19 cellular contexts compared by ENCODE assay signal in genomic region chr1:201269900-201270410, GRCh38. TPM values are rescaled to one million over a fixed set of nuclear protein-coding genes. Genes with fewer than 3 reads are reported as not detected.
DNase-seq lines count a peak whose midpoint lies in the region; ATAC-seq, FAIRE-seq and TF ChIP-seq lines count a peak whose summit lies in the region.
"Had no signal": no experiment of that assay in that cellular context is flagged by ENCODE, and none has a peak within 500 bp of the region (broad histone marks: within the 10 kb centered on the region; RNA-seq: fewer than 3 reads in every experiment).

No MANE protein-coding gene starts in this region.

- no peaks in the 10 kb centered on the region for H3K27me3 Mint-ChIP-seq in MCF 10A (ENCODE audit: insufficient read depth, unreplicated experiment)
- peaks cover 12% of the 10 kb centered on the region for H3K27me3 Mint-ChIP-seq in astrocyte (ENCODE audit: low read depth, unreplicated experiment)
- H3K27me3 Mint-ChIP-seq in mesothelial cell of epicardium (ENCODE audit: low read depth), result peaks cover 28% of the 10 kb centered on the region

- CTCF ChIA-PET in MCF 10A (lab: Yijun Ruan, JAX), result interaction anchor here (0.6 to 22.1 kb wide), 8 partner anchors 9 to 114 kb away, joined by 3 to 474 read pairs (median 10); partner anchors contain the start of gene PKP1

- no peak overlapping the region for H3K9ac ChIP-seq in astrocyte (ENCODE audit: low read length)
- H3K9ac ChIP-seq: KMS-11 had no signal

- no peak for ATAC-seq in GM21381 (IDR thresholded peaks at IDR 0.05; ENCODE audit: unreplicated experiment)
- ATAC-seq: Panc1 had no signal

- H3K4me3 Mint-ChIP-seq in MCF 10A (ENCODE audit: unreplicated experiment) (no peak overlapping the region), astrocyte (ENCODE audit: unreplicated experiment) (no peak overlapping the region), mesothelial cell of epicardium (no peak overlapping the region)

- H3K27ac Mint-ChIP-seq in MCF 10A (ENCODE audit: low read depth, unreplicated experiment) (peak overlapping the region; percentile 89), astrocyte (ENCODE audit: unreplicated experiment) (peak overlapping the region; percentile 15), mesothelial cell of epicardium (no peak overlapping the region)

- H3K4me1 ChIP-seq in breast epithelium (no peaks in the 10 kb centered on the region), astrocyte (ENCODE audit: insufficient read depth, low read length) (peaks cover 40% of the 10 kb centered on the region), suprapubic skin (peaks cover 53% of the 10 kb centered on the region)

- H3K27me3 ChIP-seq in breast epithelium, result no peaks in the 10 kb centered on the region
- no peaks in the 10 kb centered on the region for H3K27me3 ChIP-seq in astrocyte (ENCODE audit: insufficient read depth, low read length)
- H3K27me3 ChIP-seq in suprapubic skin, result no peaks in the 10 kb centered on the region

- no peaks in the 10 kb centered on the region for H3K9me3 ChIP-seq in breast epithelium
- no peaks in the 10 kb centered on the region for H3K9me3 ChIP-seq in astrocyte (ENCODE audit: insufficient read depth, low read depth, low read length)
- no peaks in the 10 kb centered on the region for H3K9me3 ChIP-seq in suprapubic skin

- no peaks in the 10 kb centered on the region for H4K20me1 ChIP-seq in astrocyte (ENCODE audit: insufficient read depth, low read length)

- POLR2A ChIA-PET in MCF 10A (lab: Yijun Ruan, JAX), result interaction anchor here (1.2 to 46.7 kb wide), 5 partner anchors 10 to 85 kb away, joined by 3 to 3819 read pairs (median 5); partner anchors contain the start of gene PKP1

- intact Hi-C loops in MCF 10A (cut with micrococcal nuclease) (no loop called here), breast epithelium (cut with DNase I; ENCODE audit: low total_unique reads) (loop anchor here (2.0 kb wide), 1 partner anchor 71 kb away; no protein-coding TSS in a partner anchor)

- H3K4me1 Mint-ChIP-seq in MCF 10A (ENCODE audit: insufficient read depth, unreplicated experiment) (peaks cover 55% of the 10 kb centered on the region), astrocyte (ENCODE audit: low read depth, unreplicated experiment) (peaks cover 32% of the 10 kb centered on the region), mesothelial cell of epicardium (peaks cover 36% of the 10 kb centered on the region)

- no peak overlapping the region for H2AFZ ChIP-seq in astrocyte (ENCODE audit: low read depth, low read length)

- no peak for TF ChIP-seq EP300 in suprapubic skin (IDR thresholded peaks at IDR 0.05)

- H3K36me3 Mint-ChIP-seq in MCF 10A (ENCODE audit: insufficient read depth, unreplicated experiment) (peaks cover 6% of the 10 kb centered on the region), astrocyte (ENCODE audit: low read depth, unreplicated experiment) (no peaks in the 10 kb centered on the region), mesothelial cell of epicardium (no peaks in the 10 kb centered on the region)

- no peak for DNase-seq in MCF 10A (ENCODE audit: unreplicated experiment)
- DNase-seq in breast epithelium (ENCODE audit: low spot score in 2 of 2), result no peak
- DNase-seq in astrocyte (ENCODE audit: low read depth), result no peak
- peak; percentile 48 for DNase-seq in islet precursor cell
- DNase-seq in suprapubic skin (ENCODE audit: low spot score in 2 of 2), result peak in 1 of 2 donors; percentile 57
- DNase-seq in mesothelial cell of epicardium (ENCODE audit: low spot score in 2 of 2, unreplicated experiment in 2 of 2), result no peak
- DNase-seq in D341Med (ENCODE audit: low spot score), result no peak
- DNase-seq: DMS153, NCI-H1694 treated with DMSO at 0.1 percent for 48 hours, NCI-H2107, NCI-H2227 treated with DMSO at 0.1 percent for 48 hours, SHP77 had no signal

- H3K4me3 ChIP-seq in breast epithelium, result no peak overlapping the region
- H3K4me3 ChIP-seq in astrocyte (ENCODE audit: insufficient read depth, low read depth, low read length), result no peak overlapping the region
- H3K4me3 ChIP-seq in suprapubic skin, result no peak overlapping the region

- FAIRE-seq in astrocyte (lab: Jason Lieb, UNC), result no peak
- FAIRE-seq: GM12892, H54 had no signal

- TF ChIP-seq CTCF in MCF 10A (IDR thresholded peaks at IDR 0.05; ENCODE audit: unreplicated experiment) (no peak), breast epithelium (IDR thresholded peaks at IDR 0.05) (no peak), astrocyte (IDR thresholded peaks at IDR 0.05; ENCODE audit: insufficient read depth, low read depth, low read length) (no peak), suprapubic skin (IDR thresholded peaks at IDR 0.05) (no peak), mesothelial cell of epicardium (IDR thresholded peaks at IDR 0.05; ENCODE audit: unreplicated experiment) (no peak)

- no peak overlapping the region for H3K4me2 ChIP-seq in astrocyte (ENCODE audit: low read length)
- H3K4me2 ChIP-seq: KMS-11 had no signal

- TF ChIP-seq POLR2A in breast epithelium (IDR thresholded peaks at IDR 0.05) (no peak), suprapubic skin (IDR thresholded peaks at IDR 0.05) (no peak)

- H3K9me3 Mint-ChIP-seq in MCF 10A (ENCODE audit: unreplicated experiment) (no peaks in the 10 kb centered on the region), astrocyte (ENCODE audit: unreplicated experiment) (peaks cover 2% of the 10 kb centered on the region), mesothelial cell of epicardium (no peaks in the 10 kb centered on the region)

- H3K27ac ChIP-seq in breast epithelium, result no peak overlapping the region
- H3K27ac ChIP-seq in astrocyte (ENCODE audit: low read depth, low read length), result no peak overlapping the region
- H3K27ac ChIP-seq in suprapubic skin, result peak overlapping the region; percentile 59
- H3K27ac ChIP-seq: C4-2B, KMS-11 had no signal

- no peaks in the 10 kb centered on the region for H3K79me2 ChIP-seq in astrocyte (ENCODE audit: insufficient read depth, low read length)

- WGBS in suprapubic skin, result 66% methylated on average over 6 of the region's 6 CpGs

- BruUV-seq in MCF 10A (replicated peaks; lab: Mats Ljungman, UMichigan), result no TSS peak

- H3K36me3 ChIP-seq in breast epithelium, result no peaks in the 10 kb centered on the region
- no peaks in the 10 kb centered on the region for H3K36me3 ChIP-seq in astrocyte (ENCODE audit: insufficient read depth, low read length)
- H3K36me3 ChIP-seq in suprapubic skin, result no peaks in the 10 kb centered on the region

RNA-seq across cellular contexts. Expression of gene PKP1, which starts 13.4 kb away (rescaled TPM):
- total RNA-seq in MCF 10A (2022), result 0.30 and 0.32 TPM in 2 replicates
- total RNA-seq in breast epithelium, result 10 to 100 TPM in 2 of 3 donors, under 1 TPM in 1; 0.96 to 22.5 (median 12.1) TPM
- total RNA-seq in astrocyte, result 0.07 and 0.22 TPM in 2 replicates
- total RNA-seq in suprapubic skin, result 1,000 to 10,000 TPM in 3 of 4 donors, 100 to 1,000 TPM in 1; 888 to 1,187 (median 1,096) TPM
- 0.54 to 0.58 TPM (median 0.57 TPM) in 3 replicates for total RNA-seq in mesothelial cell of epicardium
- total RNA-seq: A172 had no signal

Comparison
In these comparisons a context has a peak if more than half of its experiments do, and no peak if none do; other contexts are left out.
1. RNA of gene PKP1, which starts 13.4 kb away (total RNA-seq): 888 to 1,187 TPM in suprapubic skin; 0.96 to 22.5 TPM in breast epithelium, 0.54 to 0.58 TPM in mesothelial cell of epicardium, 0.30 to 0.32 TPM in MCF 10A and 0.07 to 0.22 TPM in astrocyte; every median in the first group is over 10 times any median in the second.